In the genomic region with DNA sequence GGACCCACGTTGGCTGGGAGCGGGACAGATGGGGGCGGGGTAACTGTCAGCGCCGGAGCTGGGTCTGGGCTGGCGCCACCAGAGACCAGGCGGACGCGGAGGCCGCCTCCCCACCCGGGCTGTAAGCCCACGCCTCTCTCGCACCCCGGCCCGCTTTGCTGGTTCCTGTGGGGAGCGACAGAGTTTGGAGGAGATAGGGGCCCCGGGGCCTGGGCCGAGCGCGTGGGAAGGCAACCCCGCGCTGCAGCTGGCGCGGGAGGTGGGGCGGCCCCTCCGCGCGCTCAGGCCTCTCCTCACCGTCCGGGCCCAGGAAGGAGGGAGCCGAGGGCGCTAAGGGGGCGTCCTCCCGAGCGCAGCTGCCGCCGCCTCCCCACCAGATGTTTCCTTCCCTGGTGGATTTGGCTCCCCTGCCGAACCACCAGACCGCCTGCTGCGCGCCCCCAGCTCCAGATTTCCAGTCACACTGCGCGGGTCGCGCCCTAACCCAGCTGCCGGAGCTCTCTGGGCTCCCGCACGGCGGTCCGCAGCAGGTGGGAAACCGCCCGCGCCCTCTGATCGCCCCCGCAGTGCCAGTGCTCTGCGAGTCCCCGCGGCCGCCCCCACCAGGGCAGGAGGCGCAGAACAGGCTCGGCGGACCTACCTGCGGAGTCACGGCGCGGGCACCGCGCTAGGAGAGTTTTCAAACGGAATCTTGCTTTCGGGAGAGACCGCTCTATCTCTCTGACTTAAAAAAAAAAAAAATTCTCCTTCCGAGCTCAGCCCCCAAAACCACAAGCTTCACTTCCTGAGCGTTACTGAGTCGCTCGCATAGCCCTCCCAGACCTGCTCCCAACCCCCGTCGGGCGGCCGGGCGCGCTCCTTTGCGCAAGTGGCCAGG, we compare ENCODE assay signal across 8 cellular contexts. TPM values are rescaled to one million over a fixed set of nuclear protein-coding genes. Genes with fewer than 3 reads are reported as not detected.
A peak's percentile ranks its signal among the peaks of the same experiment; 100 is the strongest.
DNase-seq lines count a peak whose midpoint lies in the region; ATAC-seq and TF ChIP-seq lines count a peak whose summit lies in the region.

No MANE protein-coding gene starts in this region.

- no peak overlapping the region for H3K27ac Mint-ChIP-seq in WTC11

- H2AK5ac ChIP-seq in mesendoderm (ENCODE audit: low read length): no peak overlapping the region

- ATAC-seq in GM18499 (IDR thresholded peaks at IDR 0.05; ENCODE audit: insufficient read depth, unreplicated experiment) (peak; percentile 38), HG02642 (IDR thresholded peaks at IDR 0.05; ENCODE audit: poor library complexity, unreplicated experiment) (peak; percentile 58), WTC11 (peak; percentile 8)

- no peak overlapping the region for H3K18ac ChIP-seq in mesendoderm (ENCODE audit: low read length)

- H3K4me3 Mint-ChIP-seq in WTC11: peak overlapping the region; percentile 77

- H3K4me3 ChIP-seq in mesendoderm (ENCODE audit: low read length): no peak overlapping the region

- H3K4ac ChIP-seq in mesendoderm (ENCODE audit: low read depth, low read length): no peak overlapping the region

- DNase-seq in NCI-H128 (lab: John Stamatoyannopoulos, UW; ENCODE audit: unreplicated experiment) (peak; percentile 13), WTC11 (ENCODE audit: low spot score) (peak; percentile 80), cerebellar cortex (ENCODE audit: low spot score) (peak; percentile 14), mesendoderm (peak; percentile 75), amygdala (lab: John Stamatoyannopoulos, UW) (no peak)
- DNase-seq in stimulated activated CD8-positive, alpha-beta memory T cell treated with anti-CD3 and anti-CD28 coated beads, Interleukin-4, amount 100 ng/mL, for 24 hours (ENCODE audit: low read depth): peak; percentile 84

- H3K9me3 Mint-ChIP-seq in WTC11: no peaks in the 10 kb centered on the region

- H4K8ac ChIP-seq in mesendoderm (ENCODE audit: low read depth, low read length): no peak overlapping the region

- H3K79me1 ChIP-seq in mesendoderm (ENCODE audit: low read length): no peaks in the 10 kb centered on the region

- H3K79me2 ChIP-seq in mesendoderm (ENCODE audit: control insufficient read depth, insufficient read depth, low read length): no peaks in the 10 kb centered on the region

- H3K4me1 Mint-ChIP-seq in WTC11: peaks cover 35% of the 10 kb centered on the region

- no peaks in the 10 kb centered on the region; the same call in 1 of the 2 replicates for H3K36me3 Mint-ChIP-seq in WTC11

- POLR2A ChIA-PET in WTC11 (lab: Charles Lee): no interaction called here

- no peak overlapping the region for H4K5ac ChIP-seq in mesendoderm (ENCODE audit: low read length)

- CTCF ChIA-PET in WTC11 (lab: Charles Lee): interaction anchor here (0.7 to 2.7 kb wide), 7 partner anchors 11 to 333 kb away, joined by 3 to 11 read pairs (median 4); no protein-coding TSS in a partner anchor

- peak overlapping the region; percentile 13 for H3K9ac ChIP-seq in mesendoderm (ENCODE audit: low read length)

- H3K4me1 ChIP-seq in mesendoderm (ENCODE audit: control insufficient read depth, low read depth, low read length): peaks cover 3% of the 10 kb centered on the region

- H3K56ac ChIP-seq in mesendoderm (ENCODE audit: low read length): peak overlapping the region; percentile 56

- peaks cover 68% of the 10 kb centered on the region for H3K27me3 ChIP-seq in mesendoderm (ENCODE audit: insufficient read depth, low read length, poor library complexity)

- peaks cover 96% of the 10 kb centered on the region for H3K27me3 Mint-ChIP-seq in WTC11 (ENCODE audit: low read depth)

- peak; percentile 20; the same call in 1 of the 2 replicates for TF ChIP-seq CTCF in WTC11 (IDR thresholded peaks at IDR 0.05)

- no peak overlapping the region for H2BK5ac ChIP-seq in mesendoderm (ENCODE audit: low read length)

- no peak overlapping the region for H3K23ac ChIP-seq in mesendoderm (ENCODE audit: low read length)

- H3K4me2 ChIP-seq in mesendoderm (ENCODE audit: low read length): peak overlapping the region; percentile 74

- H3K36me3 ChIP-seq in mesendoderm (ENCODE audit: control insufficient read depth, insufficient read depth, low read length): no peaks in the 10 kb centered on the region

- no peak overlapping the region for H2BK15ac ChIP-seq in mesendoderm (replicated peaks; ENCODE audit: low read depth)

- H2BK120ac ChIP-seq in mesendoderm (ENCODE audit: low read depth, low read length): no peak overlapping the region

- no CpG with 5 or more reads among the region's 82 CpGs for WGBS in mesendoderm (ENCODE audit: extremely low coverage, insufficient coverage, low lambda C conversion rate)

- H3K27ac ChIP-seq in mesendoderm (ENCODE audit: low read depth, low read length): no peak overlapping the region

TF ChIP-seq in WTC11, 78 proteins besides CTCF, POLR2A, EP300 and RAD21 (continues in another document):
- TF ChIP-seq TP53 (CRISPR knock-in tag; IDR thresholded peaks at IDR 0.05) (no peak), IRF2 (CRISPR knock-in tag; IDR thresholded peaks at IDR 0.05; ENCODE audit: borderline replicate concordance, low read depth) (no peak), GRHL2 (CRISPR knock-in tag; IDR thresholded peaks at IDR 0.05; ENCODE audit: insufficient replicate concordance, severe bottlenecking) (no peak), NFATC4 (CRISPR knock-in tag; IDR thresholded peaks at IDR 0.05) (no peak), JUN (CRISPR knock-in tag; IDR thresholded peaks at IDR 0.05) (no peak), ZNF232 (CRISPR knock-in tag; IDR thresholded peaks at IDR 0.05) (no peak), ESRRA (CRISPR knock-in tag; IDR thresholded peaks at IDR 0.05; ENCODE audit: borderline replicate concordance) (no peak)
- TF ChIP-seq, protein P1, sequence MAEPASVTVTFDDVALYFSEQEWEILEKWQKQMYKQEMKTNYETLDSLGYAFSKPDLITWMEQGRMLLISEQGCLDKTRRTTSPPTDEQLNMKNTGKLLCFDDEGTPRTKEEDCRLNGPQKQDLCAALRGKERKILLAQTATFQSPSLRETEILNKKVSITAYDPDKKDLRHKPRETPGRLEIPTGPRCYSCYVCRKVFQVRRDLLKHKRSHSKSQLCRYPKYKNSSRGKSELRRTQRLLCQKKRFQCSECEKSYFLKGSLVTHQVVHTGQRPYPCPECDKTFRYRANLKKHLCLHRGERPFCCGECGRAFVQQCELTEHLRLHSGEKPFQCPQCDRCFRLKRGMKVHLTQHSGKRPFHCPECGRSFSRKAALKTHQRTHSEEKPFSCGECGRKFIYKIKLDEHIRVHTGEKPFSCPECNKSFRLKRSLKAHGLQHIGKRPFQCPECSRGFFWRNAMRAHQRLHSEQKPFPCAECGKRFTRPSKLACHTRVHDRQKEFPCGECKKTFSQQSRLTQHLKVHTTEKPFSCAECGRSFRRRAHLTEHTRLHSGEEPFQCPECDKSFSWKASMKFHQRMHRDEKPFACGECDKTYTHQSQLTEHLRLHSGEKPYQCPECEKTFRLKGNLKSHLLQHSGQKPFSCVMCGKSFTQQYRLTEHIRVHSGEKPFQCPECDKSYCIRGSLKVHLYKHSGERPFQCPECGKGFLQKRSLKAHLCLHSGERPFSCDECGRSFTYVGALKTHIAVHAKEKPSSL (CRISPR knock-in tag; conservative IDR thresholded peaks at IDR 0.05): no peak
- TF ChIP-seq, protein P2, sequence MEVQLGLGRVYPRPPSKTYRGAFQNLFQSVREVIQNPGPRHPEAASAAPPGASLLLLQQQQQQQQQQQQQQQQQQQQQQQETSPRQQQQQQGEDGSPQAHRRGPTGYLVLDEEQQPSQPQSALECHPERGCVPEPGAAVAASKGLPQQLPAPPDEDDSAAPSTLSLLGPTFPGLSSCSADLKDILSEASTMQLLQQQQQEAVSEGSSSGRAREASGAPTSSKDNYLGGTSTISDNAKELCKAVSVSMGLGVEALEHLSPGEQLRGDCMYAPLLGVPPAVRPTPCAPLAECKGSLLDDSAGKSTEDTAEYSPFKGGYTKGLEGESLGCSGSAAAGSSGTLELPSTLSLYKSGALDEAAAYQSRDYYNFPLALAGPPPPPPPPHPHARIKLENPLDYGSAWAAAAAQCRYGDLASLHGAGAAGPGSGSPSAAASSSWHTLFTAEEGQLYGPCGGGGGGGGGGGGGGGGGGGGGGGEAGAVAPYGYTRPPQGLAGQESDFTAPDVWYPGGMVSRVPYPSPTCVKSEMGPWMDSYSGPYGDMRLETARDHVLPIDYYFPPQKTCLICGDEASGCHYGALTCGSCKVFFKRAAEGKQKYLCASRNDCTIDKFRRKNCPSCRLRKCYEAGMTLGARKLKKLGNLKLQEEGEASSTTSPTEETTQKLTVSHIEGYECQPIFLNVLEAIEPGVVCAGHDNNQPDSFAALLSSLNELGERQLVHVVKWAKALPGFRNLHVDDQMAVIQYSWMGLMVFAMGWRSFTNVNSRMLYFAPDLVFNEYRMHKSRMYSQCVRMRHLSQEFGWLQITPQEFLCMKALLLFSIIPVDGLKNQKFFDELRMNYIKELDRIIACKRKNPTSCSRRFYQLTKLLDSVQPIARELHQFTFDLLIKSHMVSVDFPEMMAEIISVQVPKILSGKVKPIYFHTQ (CRISPR knock-in tag; IDR thresholded peaks at IDR 0.05): no peak
- TF ChIP-seq, protein P3, sequence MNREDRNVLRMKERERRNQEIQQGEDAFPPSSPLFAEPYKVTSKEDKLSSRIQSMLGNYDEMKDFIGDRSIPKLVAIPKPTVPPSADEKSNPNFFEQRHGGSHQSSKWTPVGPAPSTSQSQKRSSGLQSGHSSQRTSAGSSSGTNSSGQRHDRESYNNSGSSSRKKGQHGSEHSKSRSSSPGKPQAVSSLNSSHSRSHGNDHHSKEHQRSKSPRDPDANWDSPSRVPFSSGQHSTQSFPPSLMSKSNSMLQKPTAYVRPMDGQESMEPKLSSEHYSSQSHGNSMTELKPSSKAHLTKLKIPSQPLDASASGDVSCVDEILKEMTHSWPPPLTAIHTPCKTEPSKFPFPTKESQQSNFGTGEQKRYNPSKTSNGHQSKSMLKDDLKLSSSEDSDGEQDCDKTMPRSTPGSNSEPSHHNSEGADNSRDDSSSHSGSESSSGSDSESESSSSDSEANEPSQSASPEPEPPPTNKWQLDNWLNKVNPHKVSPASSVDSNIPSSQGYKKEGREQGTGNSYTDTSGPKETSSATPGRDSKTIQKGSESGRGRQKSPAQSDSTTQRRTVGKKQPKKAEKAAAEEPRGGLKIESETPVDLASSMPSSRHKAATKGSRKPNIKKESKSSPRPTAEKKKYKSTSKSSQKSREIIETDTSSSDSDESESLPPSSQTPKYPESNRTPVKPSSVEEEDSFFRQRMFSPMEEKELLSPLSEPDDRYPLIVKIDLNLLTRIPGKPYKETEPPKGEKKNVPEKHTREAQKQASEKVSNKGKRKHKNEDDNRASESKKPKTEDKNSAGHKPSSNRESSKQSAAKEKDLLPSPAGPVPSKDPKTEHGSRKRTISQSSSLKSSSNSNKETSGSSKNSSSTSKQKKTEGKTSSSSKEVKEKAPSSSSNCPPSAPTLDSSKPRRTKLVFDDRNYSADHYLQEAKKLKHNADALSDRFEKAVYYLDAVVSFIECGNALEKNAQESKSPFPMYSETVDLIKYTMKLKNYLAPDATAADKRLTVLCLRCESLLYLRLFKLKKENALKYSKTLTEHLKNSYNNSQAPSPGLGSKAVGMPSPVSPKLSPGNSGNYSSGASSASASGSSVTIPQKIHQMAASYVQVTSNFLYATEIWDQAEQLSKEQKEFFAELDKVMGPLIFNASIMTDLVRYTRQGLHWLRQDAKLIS (CRISPR knock-in tag; IDR thresholded peaks at IDR 0.05; ENCODE audit: borderline replicate concordance): no peak

RNA-seq across cellular contexts. Expression of a gene that starts 1.1 kb away (rescaled TPM):
- 0.18 to 0.46 TPM (median 0.35 TPM) in 3 replicates for total RNA-seq in WTC11 (2021)
- 0.08 TPM for polyA plus RNA-seq in mesendoderm (2013, experiment 1 of 2)
- 0.13 TPM for polyA plus RNA-seq in mesendoderm (2013, experiment 2 of 2)

Comparison
In these comparisons a context has a peak if more than half of its experiments do, and no peak if none do; other contexts are left out.
1. ATAC-seq: peak in every context shown above with its lines; median percentile 58 in HG02642; 38 in GM18499; 8 in WTC11.
2. DNase-seq: peak in NCI-H128 (single experiment), WTC11 (single experiment), cerebellar cortex (single experiment), mesendoderm (single experiment) and stimulated activated CD8-positive, alpha-beta memory T cell treated with anti-CD3 and anti-CD28 coated beads, Interleukin-4, amount 100 ng/mL, for 24 hours (single experiment); none in amygdala (0 of 56).